In the genomic region with DNA sequence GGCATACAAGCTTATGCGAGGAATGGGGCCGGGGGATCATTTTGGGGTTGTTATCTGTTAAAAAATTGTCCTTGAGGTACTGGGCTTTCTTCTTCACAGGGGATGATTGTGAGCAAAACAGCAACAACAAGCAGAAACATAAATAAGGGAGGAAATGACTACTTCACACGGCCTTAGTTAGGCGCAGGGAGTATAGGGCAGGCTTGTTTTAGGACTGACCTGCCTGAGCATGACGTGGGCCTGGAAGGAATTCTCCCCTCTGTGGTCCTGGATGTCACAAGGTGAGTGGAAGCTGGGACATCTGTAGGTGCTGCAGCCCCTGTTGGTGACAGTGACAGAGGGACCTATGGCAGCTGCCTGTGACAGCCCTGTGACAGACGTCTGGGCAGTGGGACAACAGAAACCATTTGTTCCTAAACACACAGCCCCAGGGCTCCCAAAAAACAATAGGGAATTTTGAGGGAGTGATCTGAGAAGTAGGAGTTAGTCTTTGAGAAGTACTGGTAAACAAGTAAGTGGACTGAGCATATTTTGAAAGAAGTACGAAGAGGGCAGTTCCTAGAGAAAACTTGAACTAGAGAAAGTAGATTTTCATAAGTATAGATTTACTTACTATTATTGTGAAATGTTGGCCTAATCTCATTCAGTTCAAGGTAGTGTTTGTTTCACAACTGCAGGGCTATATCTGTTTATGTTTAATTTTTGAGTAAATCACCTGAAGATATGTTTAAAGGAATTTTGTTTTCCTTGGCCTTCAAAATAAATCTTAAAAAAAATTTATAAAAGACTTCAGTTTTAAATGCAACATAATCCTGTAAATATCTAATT, we compare ENCODE assay signal across 28 cellular contexts.
DNase-seq lines count a peak whose midpoint lies in the region; ATAC-seq and TF ChIP-seq lines count a peak whose summit lies in the region.
"Had no signal": no experiment of that assay in that cellular context is flagged by ENCODE, and none has a peak within 500 bp of the region (broad histone marks: within the 10 kb centered on the region; RNA-seq: fewer than 3 reads in every experiment).

No MANE protein-coding gene starts in this region.

- TF ChIP-seq POLR2A in Peyer's patch (IDR thresholded peaks at IDR 0.05): no peak

- peak overlapping the region; percentile 8 for H3K27ac Mint-ChIP-seq in activated B cell treated with CpG ODN at 0.5 μM for 24 hours
- H3K27ac Mint-ChIP-seq in mesothelial cell of epicardium: no peak overlapping the region
- H3K27ac Mint-ChIP-seq: activated T-helper 2 cell treated with anti-CD3 and anti-CD28 coated beads, Interferon-gamma antibody, Interleukin-2, Interleukin-4, amounts not matched to agents 10 μg/mL and 5 μg/mL and 100 μg/mL, durations not matched to agents 14 hours and 24 hours and 36 hours; stimulated activated naive B cell treated with anti-CD40 and anti-IgM and Interleukin-4, amounts not matched to agents 10 μg/mL and 1 μg/mL and 100 μg/mL, for 72 hours had no signal

- no peaks in the 10 kb centered on the region for H3K27me3 Mint-ChIP-seq in activated B cell treated with CpG ODN at 0.5 μM for 24 hours
- H3K27me3 Mint-ChIP-seq in mesothelial cell of epicardium (ENCODE audit: low read depth): no peaks in the 10 kb centered on the region
- H3K27me3 Mint-ChIP-seq: activated naive CD8-positive, alpha-beta T cell; stimulated activated naive B cell treated with anti-CD40 and anti-IgM and Interleukin-4, amounts not matched to agents 10 μg/mL and 1 μg/mL and 100 μg/mL, for 72 hours had no signal

- no peaks in the 10 kb centered on the region for H3K27me3 ChIP-seq in Peyer's patch
- H3K27me3 ChIP-seq: spleen, vagina had no signal

- H3K4me1 Mint-ChIP-seq in activated B cell treated with CpG ODN at 0.5 μM for 24 hours (peaks cover 38% of the 10 kb centered on the region), mesothelial cell of epicardium (peaks cover 12% of the 10 kb centered on the region)

- H3K36me3 ChIP-seq in Peyer's patch: no peaks in the 10 kb centered on the region
- H3K36me3 ChIP-seq: thoracic aorta, vagina, WERI-Rb-1 had no signal

- TF ChIP-seq CTCF in activated B cell treated with CpG ODN at 0.5 μM for 24 hours (IDR thresholded peaks at IDR 0.05): no peak
- TF ChIP-seq CTCF in epithelial cell of esophagus (IDR thresholded peaks at IDR 0.05; ENCODE audit: insufficient read depth, low read depth, low read length, missing control alignments): no peak
- TF ChIP-seq CTCF in Peyer's patch (IDR thresholded peaks at IDR 0.05): no peak
- no peak for TF ChIP-seq CTCF in mesothelial cell of epicardium (IDR thresholded peaks at IDR 0.05; ENCODE audit: unreplicated experiment)

- no peak overlapping the region for H3K27ac ChIP-seq in Peyer's patch
- H3K27ac ChIP-seq: spleen, thoracic aorta, vagina, WERI-Rb-1 had no signal

- H3K36me3 Mint-ChIP-seq in activated B cell treated with CpG ODN at 0.5 μM for 24 hours (ENCODE audit: low read depth) (peaks cover 48% of the 10 kb centered on the region), mesothelial cell of epicardium (peaks cover 2% of the 10 kb centered on the region)

- no peaks in the 10 kb centered on the region for H3K4me1 ChIP-seq in Peyer's patch
- H3K4me1 ChIP-seq: vagina had no signal

- H3K9me3 ChIP-seq in Peyer's patch: no peaks in the 10 kb centered on the region
- H3K9me3 ChIP-seq: spleen, thoracic aorta, vagina had no signal

- CTCF ChIA-PET in activated B cell treated with CpG ODN at 0.5 μM for 24 hours (lab: Charles Lee): no interaction called here

- H3K4me3 ChIP-seq in epithelial cell of esophagus (ENCODE audit: low read length) (no peak overlapping the region), Peyer's patch (no peak overlapping the region)
- H3K4me3 ChIP-seq: GM12878, lung, spleen, thoracic aorta, vagina had no signal

- H3K9me3 Mint-ChIP-seq in activated B cell treated with CpG ODN at 0.5 μM for 24 hours (no peaks in the 10 kb centered on the region), mesothelial cell of epicardium (no peaks in the 10 kb centered on the region)
- H3K9me3 Mint-ChIP-seq: activated T-helper 2 cell treated with anti-CD3 and anti-CD28 coated beads, Interferon-gamma antibody, Interleukin-2, Interleukin-4, amounts not matched to agents 10 μg/mL and 5 μg/mL and 100 μg/mL, durations not matched to agents 14 hours and 24 hours and 36 hours; stimulated activated naive B cell treated with anti-CD40 and anti-IgM and Interleukin-4, amounts not matched to agents 10 μg/mL and 1 μg/mL and 100 μg/mL, for 72 hours had no signal

- POLR2A ChIA-PET in activated B cell treated with CpG ODN at 0.5 μM for 24 hours (lab: Charles Lee): no interaction called here

- ATAC-seq in activated B cell treated with CpG ODN at 0.5 μM for 24 hours (ENCODE audit: low read depth): no peak
- ATAC-seq in GM21526 (IDR thresholded peaks at IDR 0.05; ENCODE audit: low FRiP score, unreplicated experiment): no peak
- ATAC-seq: GM12878; stimulated activated naive B cell treated with anti-CD40 and anti-IgM and Interleukin-4, amounts not matched to agents 10 μg/mL and 1 μg/mL and 100 μg/mL, for 72 hours had no signal

- DNase-seq in ELF-1 (ENCODE audit: low read depth, low spot score): peak; percentile 51
- no peak for DNase-seq in activated B cell treated with CpG ODN at 0.5 μM for 24 hours
- peak; percentile 49 for DNase-seq in epithelial cell of esophagus (ENCODE audit: low read depth)
- peak; percentile 38 for DNase-seq in medulla oblongata (ENCODE audit: extremely low spot score)
- DNase-seq in Peyer's patch: no peak
- no peak for DNase-seq in activated effector memory CD4-positive, alpha-beta T cell treated with Interleukin-2 at 50 U/mL for 16 hours
- DNase-seq in mesothelial cell of epicardium (ENCODE audit: low spot score in 2 of 2, unreplicated experiment in 2 of 2): no peak
- DNase-seq: ACHN; activated CD8-positive, alpha-beta memory T cell treated with anti-CD3 and anti-CD28 coated beads, Interleukin-2, amount 50 U/mL, for 4 hours; DND-41; effector CD8-positive, alpha-beta T cell; HCEC 1CT; NCI-H1105; NCI-H2081 treated with DMSO at 0.1 percent for 48 hours; NCI-H82; nucleus accumbens; retina; spleen; stimulated activated CD4-positive, alpha-beta T cell treated with anti-CD3 and anti-CD28 coated beads, Interleukin-2, amount 100 ng/mL, for 48 hours; stimulated activated naive B cell treated with anti-CD40 and anti-IgM and Interleukin-4, amounts not matched to agents 10 μg/mL and 1 μg/mL and 100 μg/mL, for 72 hours; WERI-Rb-1 had no signal

- intact Hi-C loops in activated B cell treated with CpG ODN at 0.5 μM for 24 hours (cut with micrococcal nuclease): no loop called here

- H3K4me3 Mint-ChIP-seq in activated B cell treated with CpG ODN at 0.5 μM for 24 hours (no peak overlapping the region), mesothelial cell of epicardium (no peak overlapping the region)
- H3K4me3 Mint-ChIP-seq: activated naive CD8-positive, alpha-beta T cell; stimulated activated naive B cell treated with anti-CD40 and anti-IgM and Interleukin-4, amounts not matched to agents 10 μg/mL and 1 μg/mL and 100 μg/mL, for 72 hours had no signal

Comparison
In these comparisons a context has a peak if more than half of its experiments do, and no peak if none do; other contexts are left out.
1. DNase-seq: peak in ELF-1 (single experiment), epithelial cell of esophagus (single experiment) and medulla oblongata (single experiment); none in activated B cell treated with CpG ODN at 0.5 μM for 24 hours (single experiment), Peyer's patch (0 of 3), activated effector memory CD4-positive, alpha-beta T cell treated with Interleukin-2 at 50 U/mL for 16 hours (single experiment) and mesothelial cell of epicardium (0 of 2).